Comparison of ENCODE assay signal across 14 cellular contexts in the genomic region with DNA sequence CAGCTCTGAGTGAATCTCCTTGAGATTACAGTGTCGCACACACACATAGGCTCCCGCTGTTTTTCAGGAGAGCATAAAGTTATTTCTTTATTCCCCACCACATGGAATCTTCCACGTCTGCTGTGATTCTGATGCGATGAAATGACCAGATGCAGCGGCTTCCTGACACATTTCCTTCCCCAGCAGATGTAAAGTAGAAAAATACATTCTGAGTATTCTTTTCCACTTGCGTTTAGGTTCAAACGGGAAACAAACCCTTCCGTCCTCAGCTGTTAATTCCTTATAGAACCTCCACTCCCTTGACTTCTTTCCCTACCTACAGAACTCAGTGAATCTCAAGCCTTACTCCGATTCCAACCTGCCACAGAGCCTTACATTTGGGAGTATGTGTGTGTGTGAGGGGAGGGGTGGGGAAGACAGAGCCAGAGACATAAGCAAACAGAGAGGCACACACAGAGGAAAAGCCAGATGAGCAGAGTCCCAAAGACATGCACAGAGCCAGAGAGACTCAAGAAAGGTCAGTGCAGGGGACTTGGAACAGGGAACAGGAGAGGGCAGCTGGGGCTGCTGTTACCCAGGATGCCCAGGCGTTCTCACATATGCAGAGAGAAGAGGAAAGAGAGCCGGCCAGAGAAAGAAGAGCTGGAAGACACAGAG.
"Had no signal": no experiment of that assay in that cellular context is flagged by ENCODE, and none has a peak within 500 bp of the region (broad histone marks: within the 10 kb centered on the region; RNA-seq: fewer than 3 reads in every experiment).

No MANE protein-coding gene starts in this region.

- H3K27ac ChIP-seq: skin epidermis, tibial nerve had no signal

- H3K9me3 ChIP-seq: tibial nerve had no signal

- DNase-seq: activated CD4-positive, alpha-beta T cell treated with anti-CD3 and anti-CD28 coated beads, Interleukin-2, amount 50 U/mL, for 1 hour; activated CD4-positive, CD25-positive, alpha-beta regulatory T cell treated with anti-CD3 and anti-CD28 coated beads, Interleukin-2, amount 50 U/mL, for 72 hours; activated naive CD4-positive, alpha-beta T cell; activated naive CD8-positive, alpha-beta T cell treated with anti-CD3 and anti-CD28 coated beads for 36 hours; amygdala; caudate nucleus; midbrain; T-cell; T-helper 9 cell had no signal

- ATAC-seq: SK-N-SH treated with all-trans-retinoic acid at 6 μM for 48 hours, T-cell had no signal

- H3K4me1 Mint-ChIP-seq: activated naive CD8-positive, alpha-beta T cell treated with anti-CD3 and anti-CD28 coated beads for 36 hours; T-cell had no signal

- H3K27me3 ChIP-seq: tibial nerve had no signal

- H3K4me3 ChIP-seq: lung, skin epidermis, tibial nerve had no signal

- H3K9me3 Mint-ChIP-seq: activated naive CD8-positive, alpha-beta T cell treated with anti-CD3 and anti-CD28 coated beads for 36 hours; stimulated activated naive CD8-positive, alpha-beta T cell treated with anti-CD3 and anti-CD28 coated beads, Interleukin-15, Interleukin-2, amounts not matched to agents 100 ng/mL and 50 ng/mL, for 24 hours had no signal

- H3K4me3 Mint-ChIP-seq: activated naive CD8-positive, alpha-beta T cell treated with anti-CD3 and anti-CD28 coated beads for 36 hours; stimulated activated naive CD8-positive, alpha-beta T cell treated with anti-CD3 and anti-CD28 coated beads, Interleukin-15, Interleukin-2, amounts not matched to agents 100 ng/mL and 50 ng/mL, for 24 hours; T-cell had no signal

- H3K4me1 ChIP-seq: tibial nerve had no signal

- H3K27ac Mint-ChIP-seq: activated naive CD8-positive, alpha-beta T cell treated with anti-CD3 and anti-CD28 coated beads for 36 hours; stimulated activated naive CD8-positive, alpha-beta T cell treated with anti-CD3 and anti-CD28 coated beads, Interleukin-15, Interleukin-2, amounts not matched to agents 100 ng/mL and 50 ng/mL, for 24 hours; T-cell had no signal

- H3K27me3 Mint-ChIP-seq: activated naive CD8-positive, alpha-beta T cell treated with anti-CD3 and anti-CD28 coated beads for 36 hours; stimulated activated naive CD8-positive, alpha-beta T cell treated with anti-CD3 and anti-CD28 coated beads, Interleukin-15, Interleukin-2, amounts not matched to agents 100 ng/mL and 50 ng/mL, for 24 hours; T-cell had no signal
